Comparison of ENCODE assay signal across 8 cellular contexts in genomic region chr3:50154840-50155490, GRCh38. TPM values are rescaled to one million over a fixed set of nuclear protein-coding genes. Genes with fewer than 3 reads are reported as not detected.
DNase-seq lines count a peak whose midpoint lies in the region; ATAC-seq, FAIRE-seq and TF ChIP-seq lines count a peak whose summit lies in the region.

Gene SEMA3F (plus strand): TSS chr3:50155324. CDS start chr3:50159623, 4,299 bp downstream.

- peaks cover 23% of the 10 kb centered on the region for H3K27me3 Mint-ChIP-seq in osteocyte (ENCODE audit: unreplicated experiment)

- H3K9me3 ChIP-seq in thoracic aorta = no peaks in the 10 kb centered on the region

- H3K27me3 ChIP-seq in thoracic aorta (replicated peaks; ENCODE audit: insufficient read depth) = no peaks in the 10 kb centered on the region

- H3K9me3 Mint-ChIP-seq in osteocyte (ENCODE audit: unreplicated experiment) = no peaks in the 10 kb centered on the region

- peak; percentile 74 for DNase-seq in NCI-H748 (lab: John Stamatoyannopoulos, UW; ENCODE audit: unreplicated experiment)
- DNase-seq in NCI-H748 treated with DMSO at 0.1 percent for 48 hours (lab: John Stamatoyannopoulos, UW) = no peak
- DNase-seq in activated gamma-delta T cell treated with anti-CD3 and anti-CD28 coated beads, Interleukin-2, amount 50 U/mL, for 16 hours (ENCODE audit: low read depth) = peak; percentile 31
- DNase-seq in frontal cortex (ENCODE audit: low spot score in 2 of 2) = peak; percentile 80 to 92
- no peak for DNase-seq in osteocyte (ENCODE audit: extremely low spot score, unreplicated experiment)
- DNase-seq in thoracic aorta (ENCODE audit: low spot score) = no peak

- H3K4me3 ChIP-seq in thoracic aorta = peak within 1 kb of the TSS; percentile 69

- H3K27ac Mint-ChIP-seq in osteocyte (ENCODE audit: unreplicated experiment) = no peak within 1 kb of the TSS

- peak; percentile 77 for ATAC-seq in HG03095 (IDR thresholded peaks at IDR 0.05; ENCODE audit: unreplicated experiment)
- peak; percentile 32 for ATAC-seq in thoracic aorta (ENCODE audit: insufficient number of reproducible peaks, low FRiP score, low read depth)

- no peak within 1 kb of the TSS for H3K27ac ChIP-seq in thoracic aorta

- H3K36me3 Mint-ChIP-seq in osteocyte (ENCODE audit: unreplicated experiment) = no peaks in the 10 kb centered on the region

- TF ChIP-seq CTCF in osteocyte (IDR thresholded peaks at IDR 0.05) (peak; percentile 20), thoracic aorta (IDR thresholded peaks at IDR 0.05) (no peak)

- H3K4me1 Mint-ChIP-seq in osteocyte (ENCODE audit: unreplicated experiment) = peaks cover 38% of the 10 kb centered on the region

- no peak for FAIRE-seq in frontal cortex (lab: Jason Lieb, UNC)

- peaks cover 12 to 74% of the 10 kb centered on the region in 2 donors for H3K4me1 ChIP-seq in thoracic aorta (ENCODE audit: control insufficient read depth in 1 of 2, low read depth in 2 of 2)

- H3K4me3 Mint-ChIP-seq in osteocyte (ENCODE audit: unreplicated experiment) = peak within 1 kb of the TSS; percentile 73

- no peaks in the 10 kb centered on the region for H3K36me3 ChIP-seq in thoracic aorta

TF ChIP-seq in PFSK-1, 5 proteins besides CTCF, POLR2A, EP300 and RAD21:
- TF ChIP-seq SIN3A (IDR thresholded peaks at IDR 0.05; ENCODE audit: borderline replicate concordance, insufficient read depth, low read length) (no peak), POLR2AphosphoS5 (IDR thresholded peaks at IDR 0.05; ENCODE audit: low read depth, low read length) (peak; percentile 34; the same call in 1 of the 2 replicates)

RNA-seq across cellular contexts. Expression of gene SEMA3F, which starts in this region (rescaled TPM):
- 84.4 TPM for polyA plus RNA-seq in PFSK-1 (2012; ENCODE audit: insufficient read length, low read depth)
- total RNA-seq in frontal cortex (9.4 TPM), osteocyte (11.8 and 12.9 TPM in 2 replicates), thoracic aorta (10 to 100 TPM; 25.5 to 35.1 TPM)

Comparison
In these comparisons a context has a peak if more than half of its experiments do, and no peak if none do; other contexts are left out.
1. DNase-seq: peak in NCI-H748 (single experiment), activated gamma-delta T cell treated with anti-CD3 and anti-CD28 coated beads, Interleukin-2, amount 50 U/mL, for 16 hours (single experiment) and frontal cortex (2 of 2); none in NCI-H748 treated with DMSO at 0.1 percent for 48 hours (single experiment), osteocyte (single experiment) and thoracic aorta (single experiment).